8 cellular contexts compared by ENCODE assay signal in the genomic region with DNA sequence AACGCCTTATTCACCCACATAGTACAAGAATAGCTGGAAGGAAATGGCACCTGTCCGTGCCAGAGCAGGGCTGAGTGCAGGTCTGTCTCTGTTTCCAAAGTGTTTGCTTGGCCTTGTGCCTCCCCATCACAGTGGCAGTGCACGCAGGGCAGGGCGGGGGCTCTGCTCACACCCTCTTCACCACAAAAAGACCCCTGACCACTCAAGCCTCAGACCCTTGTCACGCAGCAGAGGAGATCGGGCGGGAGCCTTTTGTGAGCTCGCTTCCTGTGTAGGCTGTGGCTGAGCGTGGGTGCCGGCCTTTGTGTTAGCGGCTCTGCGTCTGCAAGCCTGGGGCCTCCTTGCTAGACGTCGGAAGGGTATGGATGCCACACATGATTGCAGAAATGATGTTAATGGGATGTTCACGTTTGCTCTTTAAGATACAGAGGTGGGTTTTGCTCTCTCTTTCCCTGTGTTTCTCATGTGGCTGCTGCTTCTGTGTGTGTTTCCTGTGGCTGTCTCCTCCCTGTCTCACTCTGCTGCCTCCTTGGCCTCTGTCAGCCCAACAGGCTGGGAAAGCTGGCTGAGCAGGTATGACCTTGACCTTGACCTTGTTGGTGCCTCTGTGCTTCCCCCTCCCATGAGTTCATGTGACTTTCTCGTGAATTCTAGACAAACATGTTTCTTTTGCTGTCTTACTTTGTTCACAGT. TPM values are rescaled to one million over a fixed set of nuclear protein-coding genes. Genes with fewer than 3 reads are reported as not detected.
A peak's percentile ranks its signal among the peaks of the same experiment; 100 is the strongest.
DNase-seq lines count a peak whose midpoint lies in the region; ATAC-seq and TF ChIP-seq lines count a peak whose summit lies in the region.

No MANE protein-coding gene starts in this region.

- peak overlapping the region in 2 of 3 experiments; percentile 60 to 78; a peak in 4 of 7 replicates for H3K27ac Mint-ChIP-seq in H9

- H3K23me2 ChIP-seq in H9 (ENCODE audit: insufficient read length, low read depth, low read length, poor library complexity, severe bottlenecking), result no peaks in the 10 kb centered on the region

- 0 out of 2 replicates have a peak, but pooled peaks cover 2% of the 10 kb centered on the region for H3K79me2 ChIP-seq in H9 (ENCODE audit: insufficient read depth, low read length)

- H3K9me3 Mint-ChIP-seq in H9, result no peaks in the 10 kb centered on the region; a peak in 1 of 5 replicates

- H3K4me2 ChIP-seq in H9 (ENCODE audit: insufficient read depth, insufficient read length, low read length), result no peak overlapping the region

- no peak overlapping the region for H3K23ac ChIP-seq in H9 (ENCODE audit: insufficient read length, low read depth, low read length)

- no peak overlapping the region for H2AK5ac ChIP-seq in H9 (ENCODE audit: insufficient read length, low read length)

- no peaks in the 10 kb centered on the region for H3K27me3 Mint-ChIP-seq in H9 (ENCODE audit: low read depth)

- H3K9ac ChIP-seq in H9 (ENCODE audit: extremely low read depth, insufficient read length, low read length), result no peak overlapping the region

- H2AFZ ChIP-seq in H9 (ENCODE audit: low read length), result no peak overlapping the region

- no peaks in the 10 kb centered on the region for H3K27me3 ChIP-seq in H9 (ENCODE audit: insufficient read depth, low read length)

- H3K56ac ChIP-seq in H9 (ENCODE audit: insufficient read length, low read depth, low read length), result no peak overlapping the region

- no peaks in the 10 kb centered on the region for H3K79me1 ChIP-seq in H9 (ENCODE audit: insufficient read depth, low read depth, low read length, poor library complexity, severe bottlenecking)

- no peak overlapping the region for H3K4me3 Mint-ChIP-seq in H9

- H3K14ac ChIP-seq in H9 (ENCODE audit: insufficient read depth, low read length), result no peak overlapping the region

- H3K4me1 Mint-ChIP-seq in H9, result no peaks in the 10 kb centered on the region

- no peaks in the 10 kb centered on the region for H3K9me3 ChIP-seq in H9 (ENCODE audit: control insufficient read depth, low read depth, low read length)

- H3K4me1 ChIP-seq in H9 (ENCODE audit: insufficient read depth, low read length), result no peaks in the 10 kb centered on the region

- no peaks in the 10 kb centered on the region for H4K20me1 ChIP-seq in H9 (ENCODE audit: control insufficient read depth, insufficient read depth, insufficient read length)

- no peak for DNase-seq in H9
- peak; percentile 84 for DNase-seq in activated CD8-positive, alpha-beta memory T cell treated with anti-CD3 and anti-CD28 coated beads, Interleukin-2, amount 50 U/mL, for 48 hours
- DNase-seq in iPS-NIHi11 (ENCODE audit: low spot score), result peak; percentile 12
- peak; percentile 43 to 51 for DNase-seq in stimulated activated CD8-positive, alpha-beta memory T cell treated with anti-CD3 and anti-CD28 coated beads, Interleukin-2, amount 100 ng/mL, for 48 hours (ENCODE audit: low read depth in 2 of 2)
- no peak for DNase-seq in NCI-H2196 treated with DMSO at 0.1 percent for 48 hours (lab: John Stamatoyannopoulos, UW; ENCODE audit: unreplicated experiment)
- DNase-seq in NOMO-1 treated with DMSO at 0.1 percent for 48 hours (lab: John Stamatoyannopoulos, UW; ENCODE audit: unreplicated experiment), result no peak
- DNase-seq in HEK293T (ENCODE audit: extremely low spot score), result no peak

- POLR2A ChIA-PET in HEK293T (lab: Yijun Ruan, JAX), result no interaction called here

- no peak overlapping the region for H2BK12ac ChIP-seq in H9 (ENCODE audit: insufficient read length, low read depth, low read length)

- no peak overlapping the region for H2BK120ac ChIP-seq in H9 (ENCODE audit: low read depth, low read length, poor library complexity, severe bottlenecking)

- H3T11ph ChIP-seq in H9 (ENCODE audit: low read length), result no peak overlapping the region

- no peak overlapping the region for H3K18ac ChIP-seq in H9 (ENCODE audit: insufficient read length, low read depth, low read length)

- no peak overlapping the region for H4K5ac ChIP-seq in H9 (ENCODE audit: insufficient read length, low read depth, low read length)

- no peak overlapping the region for H3K4ac ChIP-seq in H9 (ENCODE audit: low read depth, low read length)

- no peak for TF ChIP-seq CTCF in H9 (conservative IDR thresholded peaks at IDR 0.05)

- ATAC-seq in HG03520 (IDR thresholded peaks at IDR 0.05; ENCODE audit: unreplicated experiment), result no peak

- no peak overlapping the region for H2BK15ac ChIP-seq in H9 (ENCODE audit: low read depth, low read length)

- CTCF ChIA-PET in HEK293T (lab: Yijun Ruan, JAX), result no interaction called here

- no peak overlapping the region for H2BK5ac ChIP-seq in H9 (ENCODE audit: insufficient read length, low read length)

- H4K8ac ChIP-seq in H9 (replicated peaks; ENCODE audit: insufficient read length, low read depth, low read length), result no peak overlapping the region

- no peak overlapping the region for H2BK20ac ChIP-seq in H9 (ENCODE audit: low read depth, low read length, poor library complexity, severe bottlenecking)

- H3K27ac ChIP-seq in H9 (ENCODE audit: insufficient read length, low read depth, low read length), result no peak overlapping the region

- H3K36me3 Mint-ChIP-seq in H9 (ENCODE audit: insufficient read depth in 1 of 3, low read depth in 3 of 3), result peaks cover 18 to 58% (median 39%) of the 10 kb centered on the region in 3 experiments; a peak in 6 of 7 replicates

- no peak overlapping the region for H4K91ac ChIP-seq in H9 (ENCODE audit: insufficient read length, low read depth, low read length)

- WGBS in H9 (ENCODE audit: extremely low coverage, insufficient read length, low lambda C conversion rate), result no CpG with 5 or more reads among the region's 16 CpGs

TF ChIP-seq in HEK293T, 16 proteins besides CTCF, POLR2A, EP300 and RAD21:
- no peak for TF ChIP-seq SP1 (IDR thresholded peaks at IDR 0.05)
- TF ChIP-seq CTBP1 (IDR thresholded peaks at IDR 0.05; ENCODE audit: borderline replicate concordance), result no peak
- no peak for TF ChIP-seq PKNOX1 (IDR thresholded peaks at IDR 0.05)
- TF ChIP-seq ZNF384 (IDR thresholded peaks at IDR 0.05), result no peak
- no peak for TF ChIP-seq BHLHE40 (IDR thresholded peaks at IDR 0.05; ENCODE audit: borderline replicate concordance)
- no peak for TF ChIP-seq TARDBP (IDR thresholded peaks at IDR 0.05)
- TF ChIP-seq LEF1 (IDR thresholded peaks at IDR 0.05; ENCODE audit: borderline replicate concordance), result no peak
- TF ChIP-seq NFRKB (IDR thresholded peaks at IDR 0.05), result no peak
- no peak for TF ChIP-seq ELF4 (IDR thresholded peaks at IDR 0.05)
- no peak for TF ChIP-seq ARNT (IDR thresholded peaks at IDR 0.05)
- TF ChIP-seq FOXK2 (IDR thresholded peaks at IDR 0.05), result no peak
- TF ChIP-seq HDGF (IDR thresholded peaks at IDR 0.05; ENCODE audit: borderline replicate concordance), result no peak
- TF ChIP-seq FOXM1 (IDR thresholded peaks at IDR 0.05; ENCODE audit: borderline replicate concordance), result no peak
- no peak for TF ChIP-seq SUZ12 (IDR thresholded peaks at IDR 0.05)
- no peak for TF ChIP-seq FOXA1 (IDR thresholded peaks at IDR 0.05)
- TF ChIP-seq L3MBTL2 (conservative IDR thresholded peaks at IDR 0.05), result no peak

RNA-seq across cellular contexts. Expression of gene S100B, which starts 45.4 kb away (rescaled TPM):
- 0.26 and 0.53 TPM in 2 replicates for total RNA-seq in H9 (2021)

Comparison
In these comparisons a context has a peak if more than half of its experiments do, and no peak if none do; other contexts are left out.
1. DNase-seq: peak in activated CD8-positive, alpha-beta memory T cell treated with anti-CD3 and anti-CD28 coated beads, Interleukin-2, amount 50 U/mL, for 48 hours (single experiment), iPS-NIHi11 (single experiment) and stimulated activated CD8-positive, alpha-beta memory T cell treated with anti-CD3 and anti-CD28 coated beads, Interleukin-2, amount 100 ng/mL, for 48 hours (2 of 2); none in H9 (single experiment), NCI-H2196 treated with DMSO at 0.1 percent for 48 hours (single experiment), NOMO-1 treated with DMSO at 0.1 percent for 48 hours (single experiment) and HEK293T (single experiment).